ENCODE assay signal across 8 cellular contexts in the genomic region with DNA sequence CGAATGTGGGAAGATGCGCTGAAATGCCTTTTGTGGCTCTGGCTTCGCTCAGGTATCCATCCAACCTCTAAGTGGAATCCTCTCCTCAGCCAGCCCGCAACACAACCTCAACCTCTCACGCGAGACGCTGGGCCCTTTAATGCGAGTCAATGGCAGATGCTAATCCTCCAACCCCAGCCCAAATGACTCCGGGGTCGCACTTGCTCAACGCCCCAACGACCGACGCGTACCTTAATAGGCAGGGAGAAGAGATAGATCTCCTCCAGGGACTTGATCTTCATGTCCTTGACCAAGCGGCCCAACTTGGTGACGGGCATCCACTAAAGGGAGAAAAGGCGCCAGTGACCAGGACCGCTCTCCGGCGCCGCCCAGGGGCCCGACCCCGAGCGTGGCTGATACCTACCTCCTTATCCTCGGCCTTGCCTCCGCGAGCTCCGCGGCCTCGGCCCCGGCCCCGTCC. TPM values are rescaled to one million over a fixed set of nuclear protein-coding genes. Genes with fewer than 3 reads are reported as not detected.
DNase-seq lines count a peak whose midpoint lies in the region; ATAC-seq, FAIRE-seq and TF ChIP-seq lines count a peak whose summit lies in the region.

No MANE protein-coding gene starts in this region.

- H3K4me1 ChIP-seq in colonic mucosa = peaks cover 4% of the 10 kb centered on the region
- H3K4me1 ChIP-seq in mononuclear cell (ENCODE audit: insufficient read depth, low read length) = peaks cover 45% of the 10 kb centered on the region
- H3K4me1 ChIP-seq in upper lobe of right lung = peaks cover 24% of the 10 kb centered on the region

- H3K9me3 ChIP-seq in colonic mucosa = no peaks in the 10 kb centered on the region
- no peaks in the 10 kb centered on the region for H3K9me3 ChIP-seq in mononuclear cell (ENCODE audit: low read depth, low read length)
- no peaks in the 10 kb centered on the region for H3K9me3 ChIP-seq in upper lobe of right lung

- intact Hi-C loops in colonic mucosa (cut with DNase I) = no loop called here
- intact Hi-C loops in upper lobe of right lung (cut with DNase I) = no loop called here

- no peak for TF ChIP-seq CTCF in colonic mucosa (IDR thresholded peaks at IDR 0.05)
- TF ChIP-seq CTCF in upper lobe of right lung (IDR thresholded peaks at IDR 0.05) = peak; percentile 8

- H3K27me3 ChIP-seq in colonic mucosa (no peaks in the 10 kb centered on the region), mononuclear cell (ENCODE audit: insufficient read depth, low read length) (no peaks in the 10 kb centered on the region), upper lobe of right lung (no peaks in the 10 kb centered on the region)

- no peak for FAIRE-seq in H54 (lab: Jason Lieb, UNC)

- ATAC-seq in upper lobe of right lung (peak; percentile 0), HG03439 (IDR thresholded peaks at IDR 0.05; ENCODE audit: unreplicated experiment) (no peak)

- peak overlapping the region; percentile 89 for H3K27ac ChIP-seq in colonic mucosa
- peak overlapping the region; percentile 98 for H3K27ac ChIP-seq in upper lobe of right lung

- 0 out of 2 replicates have a peak, but pooled peaks have one; percentile 1 for TF ChIP-seq POLR2A in H54 (IDR thresholded peaks at IDR 0.05; ENCODE audit: low read depth, low read length)

- in situ Hi-C loops in SK-MEL-5 (cut with HindIII; ENCODE audit: low pct_unique_long_range_greater_than_20kb, low sequenced_read_pairs) = no loop called here

- DNase-seq in EH (ENCODE audit: low read depth) (peak; percentile 48), H54 (ENCODE audit: insufficient read length, low spot score) (no peak), SK-MEL-5 (ENCODE audit: low read depth, low spot score) (peak; percentile 37), colonic mucosa (peak; percentile 40), upper lobe of right lung (no peak), iPS-NIHi7 (ENCODE audit: extremely low spot score) (no peak)

- H3K36me3 ChIP-seq in colonic mucosa = no peaks in the 10 kb centered on the region
- peaks cover 27% of the 10 kb centered on the region for H3K36me3 ChIP-seq in upper lobe of right lung

- peak overlapping the region; percentile 59 to 77 for H3K9ac ChIP-seq in colonic mucosa (ENCODE audit: low read depth in 2 of 2, low read length in 2 of 2)

- peak overlapping the region; percentile 92 for H3K4me3 ChIP-seq in colonic mucosa
- H3K4me3 ChIP-seq in mononuclear cell (ENCODE audit: low read length) = peak overlapping the region; percentile 76
- peak overlapping the region; percentile 75 for H3K4me3 ChIP-seq in upper lobe of right lung

RNA-seq across cellular contexts. Expression of a gene that starts 0.6 kb away (rescaled TPM):
- total RNA-seq in SK-MEL-5 (2014; rRNA removed; shearing (Covaris generic)) = 2,672 and 2,687 TPM in 2 replicates
- 4,026 and 4,911 TPM in 2 replicates for polyA plus RNA-seq in SK-MEL-5 (2015; cell fraction: cytosol; rRNA removed)
- polyA plus RNA-seq in SK-MEL-5 (2015; cell fraction: nucleus; rRNA removed) = 1,120 and 1,134 TPM in 2 replicates
- total RNA-seq in colonic mucosa (1,000 to 10,000 TPM; 1,996 to 2,736 TPM), mononuclear cell (2,256 TPM), upper lobe of right lung (1,490 TPM)

RNA-seq across cellular contexts. Expression of a gene that starts 2.6 kb away (rescaled TPM):
- not detected in 2 replicates for total RNA-seq in SK-MEL-5 (2014; rRNA removed; shearing (Covaris generic))
- not detected in 2 replicates for polyA plus RNA-seq in SK-MEL-5 (2015; cell fraction: cytosol; rRNA removed)
- not detected in 2 replicates for polyA plus RNA-seq in SK-MEL-5 (2015; cell fraction: nucleus; rRNA removed)
- not detected for total RNA-seq in colonic mucosa
- not detected for total RNA-seq in mononuclear cell
- not detected for total RNA-seq in upper lobe of right lung

RNA-seq across cellular contexts. Expression of a gene that starts 4.7 kb away (rescaled TPM):
- 234 and 241 TPM in 2 replicates for total RNA-seq in SK-MEL-5 (2014; rRNA removed; shearing (Covaris generic))
- polyA plus RNA-seq in SK-MEL-5 (2015; cell fraction: cytosol; rRNA removed) = 226 and 336 TPM in 2 replicates
- polyA plus RNA-seq in SK-MEL-5 (2015; cell fraction: nucleus; rRNA removed) = 29.7 and 42.6 TPM in 2 replicates
- total RNA-seq in colonic mucosa (100 to 1,000 TPM; 219 to 272 TPM), mononuclear cell (57.1 TPM), upper lobe of right lung (86.7 TPM)

RNA-seq across cellular contexts. Expression of a gene that starts 7.8 kb away (rescaled TPM):
- total RNA-seq in SK-MEL-5 (2014; rRNA removed; shearing (Covaris generic)) = 26.5 and 27.9 TPM in 2 replicates
- 65.2 and 66.6 TPM in 2 replicates for polyA plus RNA-seq in SK-MEL-5 (2015; cell fraction: cytosol; rRNA removed)
- 125 and 128 TPM in 2 replicates for polyA plus RNA-seq in SK-MEL-5 (2015; cell fraction: nucleus; rRNA removed)
- total RNA-seq in colonic mucosa (10 to 100 TPM; 19.4 to 43.1 TPM), mononuclear cell (6.4 TPM), upper lobe of right lung (24.7 TPM)

RNA-seq across cellular contexts. Expression of a gene that starts 9.6 kb away (rescaled TPM):
- total RNA-seq in SK-MEL-5 (2014; rRNA removed; shearing (Covaris generic)) = not detected in 2 replicates
- polyA plus RNA-seq in SK-MEL-5 (2015; cell fraction: cytosol; rRNA removed) = not detected in 2 replicates
- polyA plus RNA-seq in SK-MEL-5 (2015; cell fraction: nucleus; rRNA removed) = not detected in 2 replicates
- not detected for total RNA-seq in colonic mucosa
- total RNA-seq in mononuclear cell = not detected
- not detected for total RNA-seq in upper lobe of right lung

Comparison
In these comparisons a context has a peak if more than half of its experiments do, and no peak if none do; other contexts are left out.
1. DNase-seq: peak in EH (single experiment), SK-MEL-5 (single experiment) and colonic mucosa (single experiment); none in H54 (single experiment), upper lobe of right lung (single experiment) and iPS-NIHi7 (single experiment).
2. Peak in every context shown above with its lines, with median percentiles within 50 percentile points of each other: H3K4me3 ChIP-seq.